ENCODE assay signal across 13 cellular contexts in the genomic region with DNA sequence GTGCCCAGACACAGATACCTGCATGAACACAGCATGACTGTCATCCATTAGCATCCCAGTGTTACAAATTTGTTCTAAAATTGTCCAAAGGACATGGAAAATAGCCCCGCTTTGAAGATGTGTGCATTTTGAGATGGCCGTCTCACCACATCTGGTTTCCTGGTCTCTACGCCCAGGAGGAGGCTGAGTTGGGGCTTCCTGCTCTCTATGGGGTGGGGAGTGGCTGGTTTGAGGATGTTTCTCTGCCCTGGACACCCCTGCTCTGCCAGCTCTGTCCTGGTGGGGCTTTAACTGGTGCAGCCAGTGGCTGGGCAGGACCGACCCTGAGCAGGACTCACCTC.
"Had no signal": no experiment of that assay in that cellular context is flagged by ENCODE, and none has a peak within 500 bp of the region (broad histone marks: within the 10 kb centered on the region; RNA-seq: fewer than 3 reads in every experiment).

No MANE protein-coding gene starts in this region.

- H3K4me3 ChIP-seq: breast epithelium, esophagus muscularis mucosa, neural progenitor cell, thyroid gland, vagina had no signal

- H3K9me3 ChIP-seq: breast epithelium, esophagus muscularis mucosa, thyroid gland, vagina had no signal

- H3K36me3 Mint-ChIP-seq: activated naive CD8-positive, alpha-beta T cell; neural progenitor cell had no signal

- H3K4me1 Mint-ChIP-seq: neural progenitor cell had no signal

- H3K27me3 ChIP-seq: breast epithelium, neural progenitor cell, thyroid gland, vagina had no signal

- H3K4me2 ChIP-seq: neural progenitor cell had no signal

- H3K9me3 Mint-ChIP-seq: neural progenitor cell had no signal

- DNase-seq: activated CD4-positive, alpha-beta T cell treated with anti-CD3 and anti-CD28 coated beads, Interleukin-2, amount 50 U/mL, for 48 hours; hypothalamus; retina; stimulated activated CD4-positive, alpha-beta T cell treated with anti-CD3 and anti-CD28 coated beads, Interleukin-15, amount 100 ng/mL, for 24 hours; stimulated activated CD4-positive, alpha-beta T cell treated with anti-CD3 and anti-CD28 coated beads, Interleukin-4, amount 100 ng/mL, for 24 hours; thyroid gland had no signal

- H3K79me2 ChIP-seq: parathyroid adenoma had no signal

- H3K27ac ChIP-seq: breast epithelium, esophagus muscularis mucosa, neural progenitor cell, parathyroid adenoma, thyroid gland, vagina had no signal

- ATAC-seq: activated CD4-positive, CD25-positive, alpha-beta regulatory T cell treated with anti-CD3 and anti-CD28 coated beads, Interleukin-2, amount 50 U/mL, for 24 hours had no signal

- H3K27ac Mint-ChIP-seq: activated naive CD8-positive, alpha-beta T cell had no signal

- H3K4me3 Mint-ChIP-seq: activated naive CD8-positive, alpha-beta T cell; neural progenitor cell had no signal

- H3K36me3 ChIP-seq: breast epithelium, esophagus muscularis mucosa, neural progenitor cell, thyroid gland, vagina had no signal

- H3K4me1 ChIP-seq: breast epithelium, esophagus muscularis mucosa, neural progenitor cell had no signal
